ENCODE assay signal across 9 cellular contexts in genomic region chr1:248837045-248837793, GRCh38. TPM values are rescaled to one million over a fixed set of nuclear protein-coding genes. Genes with fewer than 3 reads are reported as not detected.
DNase-seq lines count a peak whose midpoint lies in the region; ATAC-seq and TF ChIP-seq lines count a peak whose summit lies in the region.
"Had no signal": no experiment of that assay in that cellular context is flagged by ENCODE, and none has a peak within 500 bp of the region (broad histone marks: within the 10 kb centered on the region; RNA-seq: fewer than 3 reads in every experiment).

No MANE protein-coding gene starts in this region.

- intact Hi-C loops in posterior vena cava (cut with DNase I) (no loop called here), head of caudate nucleus (cut with DNase I) (no loop called here)

- DNase-seq in DMS153 treated with DMSO at 0.1 percent for 48 hours (lab: John Stamatoyannopoulos, UW; ENCODE audit: unreplicated experiment) (peak; percentile 73), MM.1S (no peak), epithelial cell of prostate (ENCODE audit: low read depth, low spot score) (no peak), posterior vena cava (ENCODE audit: low spot score) (peak; percentile 24), ecto neural progenitor cell (ENCODE audit: low spot score) (no peak), osteocyte (ENCODE audit: extremely low spot score, unreplicated experiment) (no peak), head of caudate nucleus (no peak)

- H3K4me1 ChIP-seq in MM.1S (ENCODE audit: low read length): no peaks in the 10 kb centered on the region

- peak overlapping the region; percentile 96 for H3K4me3 ChIP-seq in MM.1S (ENCODE audit: low read length)

- no peak overlapping the region for H3K4me3 Mint-ChIP-seq in osteocyte (ENCODE audit: unreplicated experiment)

- H3K36me3 ChIP-seq in MM.1S (replicated peaks; ENCODE audit: insufficient read depth, low read length): no peaks in the 10 kb centered on the region

- H3F3A ChIP-seq in MM.1S (ENCODE audit: insufficient read depth, low read length): peaks cover 8% of the 10 kb centered on the region

- peaks cover 4% of the 10 kb centered on the region for H3K27me3 Mint-ChIP-seq in osteocyte (ENCODE audit: unreplicated experiment)

- H3K27me3 ChIP-seq in MM.1S (replicated peaks; ENCODE audit: insufficient read depth, low read length): no peaks in the 10 kb centered on the region; the same call in 1 of the 2 replicates
- H3K27me3 ChIP-seq: foreskin keratinocyte had no signal

- H3K36me3 Mint-ChIP-seq in osteocyte (ENCODE audit: unreplicated experiment): no peaks in the 10 kb centered on the region

- no peaks in the 10 kb centered on the region for H3K9me3 Mint-ChIP-seq in osteocyte (ENCODE audit: unreplicated experiment)

- no peaks in the 10 kb centered on the region for H3K9me3 ChIP-seq in MM.1S (replicated peaks; ENCODE audit: insufficient read depth, low read length)

- H4K20me1 ChIP-seq in MM.1S (ENCODE audit: insufficient read depth, low read length): no peaks in the 10 kb centered on the region

- peak overlapping the region; percentile 86 for H3K4me2 ChIP-seq in MM.1S (ENCODE audit: low read depth, low read length)

- H3K79me2 ChIP-seq in MM.1S (ENCODE audit: low read length): peaks cover 33% of the 10 kb centered on the region

- TF ChIP-seq CTCF in MM.1S (IDR thresholded peaks at IDR 0.05; ENCODE audit: low read length): no peak
- TF ChIP-seq CTCF in osteocyte (IDR thresholded peaks at IDR 0.05): no peak

- H3K27ac ChIP-seq in MM.1S (ENCODE audit: low read length) (peak overlapping the region; percentile 98; the same call in 1 of the 2 replicates), epithelial cell of prostate (peak overlapping the region; percentile 97)

- no peak overlapping the region for H3K27ac Mint-ChIP-seq in osteocyte (ENCODE audit: unreplicated experiment)

- H3K9ac ChIP-seq in MM.1S (ENCODE audit: low read length): peak overlapping the region; percentile 99

- peak overlapping the region; percentile 69 for H2AFZ ChIP-seq in MM.1S (ENCODE audit: low read length)

- peaks cover 17% of the 10 kb centered on the region for H3K4me1 Mint-ChIP-seq in osteocyte (ENCODE audit: unreplicated experiment)

- ATAC-seq in GM21423 (IDR thresholded peaks at IDR 0.05; ENCODE audit: unreplicated experiment): no peak

- H3K9me2 ChIP-seq in MM.1S (replicated peaks; ENCODE audit: insufficient read depth, low read length): no peaks in the 10 kb centered on the region

RNA-seq across cellular contexts. Expression of gene ZNF672, which starts 0.8 kb away (rescaled TPM):
- total RNA-seq in posterior vena cava: 10 to 100 TPM; 17.6 to 23.4 TPM
- 21.1 and 24.1 TPM in 2 replicates for total RNA-seq in osteocyte

RNA-seq across cellular contexts. Expression of gene SH3BP5L, which starts 11.5 kb away (rescaled TPM):
- total RNA-seq in posterior vena cava (10 to 100 TPM; 17.5 to 18.4 TPM), osteocyte (32.4 and 33.2 TPM in 2 replicates)

RNA-seq across cellular contexts. Expression of gene ZNF692, which starts 21.7 kb away (rescaled TPM):
- total RNA-seq in posterior vena cava: 10 to 100 TPM; 14.7 to 17.6 TPM
- 32.1 and 39.9 TPM in 2 replicates for total RNA-seq in osteocyte

Comparison
In these comparisons a context has a peak if more than half of its experiments do, and no peak if none do; other contexts are left out.
1. DNase-seq: peak in DMS153 treated with DMSO at 0.1 percent for 48 hours (single experiment) and posterior vena cava (single experiment); none in MM.1S (single experiment), epithelial cell of prostate (single experiment), ecto neural progenitor cell (single experiment), osteocyte (single experiment) and head of caudate nucleus (0 of 42).